1 cellular context compared by ENCODE assay signal in the genomic region with DNA sequence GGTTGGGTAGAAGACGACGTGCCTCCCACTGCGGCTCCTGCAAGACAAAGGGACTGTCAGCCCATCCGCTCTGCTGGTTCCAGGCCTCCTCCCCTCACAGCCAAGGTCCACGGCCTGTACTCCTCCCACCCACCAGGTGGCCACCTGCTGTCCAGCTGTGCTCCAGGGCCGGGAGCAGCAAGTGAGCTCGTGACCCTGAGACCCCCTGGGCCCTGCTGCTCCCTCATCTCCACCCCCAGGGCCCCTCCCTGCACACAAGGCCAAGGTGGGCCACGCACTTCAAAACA.
TF ChIP-seq lines count a peak whose summit lies in the region.

No MANE protein-coding gene starts in this region.

TF ChIP-seq in IMR-90, 13 proteins besides CTCF, POLR2A, EP300 and RAD21:
- no peak for TF ChIP-seq MXI1 (IDR thresholded peaks at IDR 0.05; ENCODE audit: borderline replicate concordance, low read depth, low read length)
- TF ChIP-seq SMC3 (IDR thresholded peaks at IDR 0.05; ENCODE audit: low read depth, low read length), result 0 out of 2 replicates have a peak, but pooled peaks have one; percentile 13
- TF ChIP-seq MAFK (IDR thresholded peaks at IDR 0.05; ENCODE audit: low read depth, low read length), result no peak
- TF ChIP-seq, protein P1, sequence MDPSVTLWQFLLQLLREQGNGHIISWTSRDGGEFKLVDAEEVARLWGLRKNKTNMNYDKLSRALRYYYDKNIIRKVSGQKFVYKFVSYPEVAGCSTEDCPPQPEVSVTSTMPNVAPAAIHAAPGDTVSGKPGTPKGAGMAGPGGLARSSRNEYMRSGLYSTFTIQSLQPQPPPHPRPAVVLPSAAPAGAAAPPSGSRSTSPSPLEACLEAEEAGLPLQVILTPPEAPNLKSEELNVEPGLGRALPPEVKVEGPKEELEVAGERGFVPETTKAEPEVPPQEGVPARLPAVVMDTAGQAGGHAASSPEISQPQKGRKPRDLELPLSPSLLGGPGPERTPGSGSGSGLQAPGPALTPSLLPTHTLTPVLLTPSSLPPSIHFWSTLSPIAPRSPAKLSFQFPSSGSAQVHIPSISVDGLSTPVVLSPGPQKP (IDR thresholded peaks at IDR 0.05; ENCODE audit: borderline replicate concordance, low read depth, low read length), result no peak
- no peak for TF ChIP-seq RFX5 (IDR thresholded peaks at IDR 0.05; ENCODE audit: low read depth, low read length)
- no peak for TF ChIP-seq NFE2L2 (IDR thresholded peaks at IDR 0.05; ENCODE audit: low read depth, low read length)
